ENCODE assay signal across 1 cellular context in genomic region chr4:102710986-102711385, GRCh38.
TF ChIP-seq lines count a peak whose summit lies in the region.

No MANE protein-coding gene starts in this region.

TF ChIP-seq in GM23338, 12 proteins besides CTCF, POLR2A, EP300 and RAD21 (continued from another document):
- TF ChIP-seq ZNF462 (CRISPR knock-in tag; IDR thresholded peaks at IDR 0.05) (no peak), STAT1 (IDR thresholded peaks at IDR 0.05; ENCODE audit: unreplicated experiment) (no peak), CREB1 (CRISPR knock-in tag; IDR thresholded peaks at IDR 0.05; ENCODE audit: low read depth) (no peak), NANOG (IDR thresholded peaks at IDR 0.05; ENCODE audit: borderline replicate concordance) (no peak), ETS1 (IDR thresholded peaks at IDR 0.05) (no peak), ZNF331 (CRISPR knock-in tag; IDR thresholded peaks at IDR 0.05; ENCODE audit: low read depth) (no peak), EZH2phosphoT487 (IDR thresholded peaks at IDR 0.05; ENCODE audit: unreplicated experiment) (no peak)
